ENCODE assay signal across 8 cellular contexts in genomic region chr14:101947577-101947903, GRCh38. TPM values are rescaled to one million over a fixed set of nuclear protein-coding genes. Genes with fewer than 3 reads are reported as not detected.
A peak's percentile ranks its signal among the peaks of the same experiment; 100 is the strongest.
DNase-seq lines count a peak whose midpoint lies in the region; ATAC-seq, FAIRE-seq and TF ChIP-seq lines count a peak whose summit lies in the region.

No MANE protein-coding gene starts in this region.

- H3K79me2 ChIP-seq in PC-9 (ENCODE audit: low read depth): peaks cover 24% of the 10 kb centered on the region
- peaks cover 0 to 6% of the 10 kb centered on the region in 2 experiments; a peak in 1 of 4 replicates for H3K79me2 ChIP-seq in H1 (ENCODE audit: control insufficient read depth in 1 of 2, insufficient read depth in 2 of 2, low read length in 2 of 2)

- peak overlapping the region; percentile 95 for H2BK5ac ChIP-seq in H1 (ENCODE audit: low read depth, low read length)

- H3K14ac ChIP-seq in H1 (ENCODE audit: insufficient read length): peak overlapping the region; percentile 53

- H2BK12ac ChIP-seq in H1 (ENCODE audit: low read depth, low read length): peak overlapping the region; percentile 75; the same call in 1 of the 2 replicates

- no peak overlapping the region for H3K23ac ChIP-seq in H1 (ENCODE audit: insufficient read length)

- intact Hi-C loops in PC-9 (cut with micrococcal nuclease; ENCODE audit: unreplicated experiment): loop anchor here (5.0 kb wide), 2 partner anchors 135 to 150 kb away; no protein-coding TSS in a partner anchor

- H3F3A ChIP-seq in PC-9 (ENCODE audit: insufficient read depth, low read depth): peaks cover 44% of the 10 kb centered on the region

- peak overlapping the region; percentile 90 for H4K5ac ChIP-seq in H1 (ENCODE audit: insufficient read length, low read depth, low read length)

- peaks cover 4% of the 10 kb centered on the region; the same call in 1 of the 2 replicates for H3K79me1 ChIP-seq in H1 (ENCODE audit: low read depth, low read length)

- TSS peak; percentile 67 for BruUV-seq in PC-9 (replicated peaks; lab: Mats Ljungman, UMichigan)

- no peak for TF ChIP-seq POLR2A in H1 (IDR thresholded peaks at IDR 0.05; ENCODE audit: control extremely low read depth in 1 of 2, low read depth in 2 of 2, low read length in 2 of 2)

- peak overlapping the region in 3 of 4 experiments; percentile 93 to 97 (median 93); a peak in 6 of 7 replicates for H3K9ac ChIP-seq in H1 (replicated peaks in 1 of 4; ENCODE audit: extremely low read depth in 1 of 4, low read depth in 3 of 4, low read length in 3 of 4)

- peak overlapping the region; percentile 88 for H3K4me2 ChIP-seq in PC-9
- peak overlapping the region; percentile 68 to 100 for H3K4me2 ChIP-seq in H1 (ENCODE audit: insufficient read depth in 1 of 2, low read depth in 2 of 2, low read length in 2 of 2)

- peaks cover 0 to 32% (median 4%) of the 10 kb centered on the region in 4 donors for H3K4me1 Mint-ChIP-seq in CD4-positive, CD25-positive, alpha-beta regulatory T cell
- peaks cover 12% of the 10 kb centered on the region for H3K4me1 Mint-ChIP-seq in nephron

- FAIRE-seq in H1 (lab: Jason Lieb, UNC): no peak

- H4K20me1 ChIP-seq in PC-9 (ENCODE audit: insufficient read depth) (no peaks in the 10 kb centered on the region), H1 (replicated peaks in 1 of 2; ENCODE audit: control insufficient read depth in 1 of 2, insufficient read depth in 2 of 2, low read length in 2 of 2) (peaks cover 0 to 2% of the 10 kb centered on the region in 2 experiments)

- peaks cover 19% of the 10 kb centered on the region for H3K4me1 ChIP-seq in CD4-positive, CD25-positive, alpha-beta regulatory T cell (ENCODE audit: control insufficient read depth, insufficient read depth, low read length, poor library complexity, severe bottlenecking)
- H3K4me1 ChIP-seq in PC-9 (replicated peaks; ENCODE audit: insufficient read depth) (peaks cover 20% of the 10 kb centered on the region), H1 (replicated peaks in 1 of 4; ENCODE audit: control insufficient read depth in 3 of 4, insufficient read depth in 4 of 4, low read length in 3 of 4) (peaks cover 0 to 12% (median 5%) of the 10 kb centered on the region in 4 experiments; a peak in 5 of 7 replicates)

- peak overlapping the region; percentile 56 for H2BK120ac ChIP-seq in H1 (replicated peaks; ENCODE audit: low read depth, low read length)

- H3K4me3 Mint-ChIP-seq in CD4-positive, CD25-positive, alpha-beta regulatory T cell: peak overlapping the region; percentile 95 to 99 (median 97)
- peak overlapping the region; percentile 94 to 95 (median 95) for H3K4me3 Mint-ChIP-seq in nephron

- CTCF ChIA-PET in PC-9 (lab: Charles Lee) (interaction anchor here (1.7 to 1.8 kb wide), 2 partner anchors 177 to 240 kb away, joined by 6 to 7 read pairs; no protein-coding TSS in a partner anchor), H1 (lab: Charles Lee; ENCODE audit: partially characterized antibody) (interaction anchor here (0.9 kb wide), 1 partner anchor 25 kb away, joined by 3 read pairs; no protein-coding TSS in a partner anchor)

- peak overlapping the region; percentile 81 for H3K4me3 ChIP-seq in CD4-positive, CD25-positive, alpha-beta regulatory T cell (ENCODE audit: low read depth, low read length)
- H3K4me3 ChIP-seq in PC-9 (peak overlapping the region; percentile 83), H1 (ENCODE audit: extremely low read depth in 1 of 4, insufficient read depth in 2 of 4, low read depth in 3 of 4, low read length in 4 of 4) (peak overlapping the region; percentile 72 to 93 (median 88))

- peak overlapping the region; percentile 97; the same call in 1 of the 2 replicates for H4K8ac ChIP-seq in H1 (ENCODE audit: extremely low read depth, insufficient read depth, low read length)

- H3K36me3 Mint-ChIP-seq in CD4-positive, CD25-positive, alpha-beta regulatory T cell: peaks cover 3% of the 10 kb centered on the region
- H3K36me3 Mint-ChIP-seq in nephron (ENCODE audit: low read depth): no peaks in the 10 kb centered on the region

- peak overlapping the region; percentile 76 for H4K91ac ChIP-seq in H1 (replicated peaks; ENCODE audit: insufficient read length, low read length)

- peak overlapping the region; percentile 78 for H3K56ac ChIP-seq in H1 (replicated peaks; ENCODE audit: insufficient read length, low read depth, low read length)

- H3K4ac ChIP-seq in H1 (replicated peaks; ENCODE audit: insufficient read length, low read depth, low read length): peak overlapping the region; percentile 71

- ATAC-seq in CD4-positive, CD25-positive, alpha-beta regulatory T cell (ENCODE audit: low read depth in 2 of 2): no peak
- peak; percentile 5 for ATAC-seq in GM21723 (IDR thresholded peaks at IDR 0.05; ENCODE audit: unreplicated experiment)

- H3K27ac ChIP-seq in CD4-positive, CD25-positive, alpha-beta regulatory T cell (ENCODE audit: insufficient read depth, low read length, poor library complexity, severe bottlenecking): peak overlapping the region; percentile 98
- H3K27ac ChIP-seq in PC-9 (peak overlapping the region; percentile 93), H1 (ENCODE audit: low read depth, low read length) (peak overlapping the region; percentile 70)

- H3K9me3 ChIP-seq in CD4-positive, CD25-positive, alpha-beta regulatory T cell (ENCODE audit: control insufficient read depth in 2 of 2, low read length in 2 of 2): no peaks in the 10 kb centered on the region
- no peaks in the 10 kb centered on the region for H3K9me3 ChIP-seq in PC-9 (ENCODE audit: insufficient read depth, low read depth)
- H3K9me3 ChIP-seq in H1 (ENCODE audit: insufficient read depth in 2 of 2, low read depth in 1 of 2, low read length in 1 of 2): no peaks in the 10 kb centered on the region

- no peaks in the 10 kb centered on the region for H3K36me3 ChIP-seq in CD4-positive, CD25-positive, alpha-beta regulatory T cell (ENCODE audit: control insufficient read depth, insufficient read depth, low read length)
- H3K36me3 ChIP-seq in PC-9 (ENCODE audit: low read depth) (no peaks in the 10 kb centered on the region), H1 (ENCODE audit: control insufficient read depth in 2 of 4, insufficient read depth in 4 of 4, low read length in 3 of 4) (no peaks in the 10 kb centered on the region)

- 28% methylated on average over 8 of the region's 8 CpGs; no CpG with 5 or more reads in 1 of the 2 experiments for WGBS in H1 (ENCODE audit: extremely low coverage in 1 of 2, insufficient coverage in 1 of 2, insufficient read length in 1 of 2, insufficient replicate concordance in 2 of 2, low coverage in 1 of 2, low lambda C conversion rate in 2 of 2, missing lambda C conversion rate in 1 of 2), 2 experiments

- H2AK5ac ChIP-seq in H1 (ENCODE audit: low read depth, low read length): peak overlapping the region; percentile 40; the same call in 1 of the 2 replicates

- H2BK15ac ChIP-seq in H1 (ENCODE audit: low read length): peak overlapping the region; percentile 88; the same call in 1 of the 2 replicates

- H2AFZ ChIP-seq in PC-9 (peak overlapping the region; percentile 80), H1 (ENCODE audit: low read length) (0 out of 2 replicates have a peak overlapping the region, but pooled peaks have one; percentile 74)

- H3K9me2 ChIP-seq in PC-9 (ENCODE audit: insufficient read depth): no peaks in the 10 kb centered on the region

- no peak for TF ChIP-seq CTCF in PC-9 (conservative IDR thresholded peaks at IDR 0.05)
- TF ChIP-seq CTCF in H1 (IDR thresholded peaks at IDR 0.05; ENCODE audit: control extremely low read depth in 1 of 3, insufficient read depth in 1 of 3, low read depth in 1 of 3, low read length in 3 of 3): no peak
- TF ChIP-seq CTCF in nephron (IDR thresholded peaks at IDR 0.05; ENCODE audit: unreplicated experiment in 3 of 3): no peak

- POLR2A ChIA-PET in PC-9 (lab: Charles Lee; ENCODE audit: unreplicated experiment): interaction anchor here (0.5 to 0.6 kb wide), 3 partner anchors 57 to 240 kb away, joined by 3 to 25 read pairs (median 9); no protein-coding TSS in a partner anchor
- POLR2A ChIA-PET in H1 (lab: Charles Lee; ENCODE audit: partially characterized antibody): interaction anchor here (0.6 to 3.3 kb wide), 9 partner anchors 9 to 237 kb away, joined by 3 to 21 read pairs (median 5); no protein-coding TSS in a partner anchor

- no peak for TF ChIP-seq RAD21 in H1 (IDR thresholded peaks at IDR 0.05 in 1 of 2, conservative IDR thresholded peaks at IDR 0.05 in 1 of 2; ENCODE audit: low read depth in 2 of 2, low read length in 2 of 2)

- DNase-seq in CD4-positive, CD25-positive, alpha-beta regulatory T cell: no peak
- DNase-seq in PC-9 (no peak), H1 (ENCODE audit: low read depth in 1 of 2, low spot score in 2 of 2) (no peak), ACHN (no peak), NCI-H2196 (lab: John Stamatoyannopoulos, UW; ENCODE audit: unreplicated experiment) (no peak), HCEC 1CT (no peak)

- peak overlapping the region; percentile 98 to 99 (median 99) for H3K27ac Mint-ChIP-seq in CD4-positive, CD25-positive, alpha-beta regulatory T cell
- H3K27ac Mint-ChIP-seq in nephron: peak overlapping the region; percentile 87 to 100 (median 98)

- peaks cover 5% of the 10 kb centered on the region for H3K27me3 ChIP-seq in CD4-positive, CD25-positive, alpha-beta regulatory T cell (ENCODE audit: control insufficient read depth, insufficient read depth, low read length)
- H3K27me3 ChIP-seq in PC-9 (ENCODE audit: insufficient read depth, low read depth) (no peaks in the 10 kb centered on the region), H1 (replicated peaks in 1 of 4; ENCODE audit: control insufficient read depth in 3 of 4, extremely low read depth in 1 of 4, insufficient read depth in 3 of 4, low read length in 3 of 4) (peaks cover 23 to 33% (median 31%) of the 10 kb centered on the region in 4 experiments)

- H2BK20ac ChIP-seq in H1 (ENCODE audit: low read length): no peak overlapping the region

- H3K23me2 ChIP-seq in H1 (ENCODE audit: low read depth, low read length): peaks cover 13% of the 10 kb centered on the region

- H3K9me3 Mint-ChIP-seq in CD4-positive, CD25-positive, alpha-beta regulatory T cell: peaks cover 0 to 2% (median 0%) of the 10 kb centered on the region in 7 donors
- no peaks in the 10 kb centered on the region for H3K9me3 Mint-ChIP-seq in nephron

- in situ Hi-C loops in ACHN (cut with HindIII; ENCODE audit: low pct_ligation_motif_present, low pct_unique_long_range_greater_than_20kb, low sequenced_read_pairs): no loop called here

- peak overlapping the region; percentile 76 for H3K18ac ChIP-seq in H1 (ENCODE audit: extremely low read depth, low read length)

- no peak for TF ChIP-seq EP300 in H1 (IDR thresholded peaks at IDR 0.05; ENCODE audit: borderline replicate concordance in 1 of 2, low read depth in 2 of 2, low read length in 2 of 2)

- H3K27me3 Mint-ChIP-seq in CD4-positive, CD25-positive, alpha-beta regulatory T cell: peaks cover 34% of the 10 kb centered on the region
- H3K27me3 Mint-ChIP-seq in nephron (ENCODE audit: low read depth): peaks cover 33% of the 10 kb centered on the region

RNA-seq across cellular contexts. Expression of gene DYNC1H1, which starts 16.8 kb away (rescaled TPM):
- total RNA-seq in CD4-positive, CD25-positive, alpha-beta regulatory T cell: 314 TPM
- polyA plus RNA-seq in CD4-positive, CD25-positive, alpha-beta regulatory T cell: 10 to 100 TPM; 23.6 to 36.8 (median 30.9) TPM
- 1,203 and 1,268 TPM in 2 replicates for total RNA-seq in PC-9 (2021)
- total RNA-seq in H1 (2021; fragmentation: NEBNext Ultra II Directional; extraction: Animal tissue kit (Norgen Biotek cat#: 25700)): 364 and 387 TPM in 2 replicates
- polyA plus RNA-seq in H1 (2011; rRNA removed): 238 and 257 TPM in 2 replicates
- 174 TPM for polyA plus RNA-seq in H1 (2011; cell fraction: cytosol; rRNA removed)
- polyA plus RNA-seq in H1 (2011; cell fraction: nucleus; rRNA removed): 905 TPM
- 300 to 369 TPM (median 332 TPM) in 4 replicates for polyA plus RNA-seq in H1 (2012, experiment 1 of 2)
- 34.8 TPM for polyA plus RNA-seq in H1 (2012, experiment 2 of 2)
- polyA plus RNA-seq in H1 (2013, experiment 1 of 2): 163 TPM
- 123 TPM for polyA plus RNA-seq in H1 (2013, experiment 2 of 2)
- 489 and 721 TPM in 2 replicates for polyA minus RNA-seq in H1 (2011; rRNA and poly(A)+ RNA removed)
- polyA minus RNA-seq in H1 (2011; cell fraction: cytosol; rRNA and poly(A)+ RNA removed): 350 TPM
- 569 TPM for polyA minus RNA-seq in H1 (2011; cell fraction: nucleus; rRNA and poly(A)+ RNA removed)
